Comparison of ENCODE assay signal across 8 cellular contexts in the genomic region with DNA sequence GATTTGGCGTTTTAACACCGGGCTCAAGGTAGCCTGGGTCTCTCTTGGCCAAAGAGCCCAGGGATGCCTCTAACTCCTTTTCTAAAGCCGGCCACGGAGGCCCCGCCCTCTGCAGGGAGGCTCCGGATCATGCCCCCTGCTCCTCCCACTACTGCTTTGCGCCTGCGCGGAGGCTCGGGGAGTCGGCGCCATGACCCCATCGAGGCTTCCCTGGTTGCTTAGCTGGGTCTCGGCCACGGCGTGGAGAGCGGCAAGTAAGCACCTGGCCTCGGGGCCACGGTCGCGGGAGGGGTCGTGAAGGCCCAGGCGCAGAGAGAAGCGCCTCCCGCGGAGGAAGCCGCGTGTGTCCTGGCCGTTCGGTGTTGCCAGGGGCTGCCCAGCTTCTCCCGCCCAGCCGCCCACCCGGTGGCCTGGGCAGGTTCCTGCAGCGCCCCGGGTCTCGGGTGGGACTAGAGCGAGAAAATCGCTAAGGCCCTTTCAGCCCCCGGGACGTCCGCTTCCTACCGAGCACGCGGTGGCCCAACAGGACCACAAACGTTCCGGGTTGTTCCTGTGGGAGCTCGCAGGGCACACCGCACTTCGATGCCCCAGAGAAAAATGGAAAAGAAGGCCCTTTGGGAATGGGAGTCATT. TPM values are rescaled to one million over a fixed set of nuclear protein-coding genes. Genes with fewer than 3 reads are reported as not detected.
A peak's percentile ranks its signal among the peaks of the same experiment; 100 is the strongest.
DNase-seq lines count a peak whose midpoint lies in the region; ATAC-seq and TF ChIP-seq lines count a peak whose summit lies in the region.

TSS of gene SDHAF4 (plus strand) at position 180 of the 632 bp plus-strand sequence. CDS start at position 191, 11 bp downstream.

- H2AFZ ChIP-seq in SK-N-SH (ENCODE audit: low read depth) (peak within 1 kb of the TSS; percentile 95), osteoblast (ENCODE audit: low read length) (peak within 1 kb of the TSS; percentile 99)

- TF ChIP-seq POLR2A in GM10847 (IDR thresholded peaks at IDR 0.05; ENCODE audit: extremely low read depth, insufficient read length) (peak; percentile 93), testis (IDR thresholded peaks at IDR 0.05) (peak; percentile 1)

- peak within 1 kb of the TSS; percentile 94 for H3K4me3 Mint-ChIP-seq in glutamatergic neuron (ENCODE audit: unreplicated experiment)

- H3K27ac ChIP-seq in SK-N-SH (ENCODE audit: low read depth in 2 of 2, low read length in 1 of 2) (peak within 1 kb of the TSS; percentile 51 to 91; a peak in 3 of 4 replicates), osteoblast (ENCODE audit: low read depth, low read length) (peak within 1 kb of the TSS; percentile 85), testis (peak within 1 kb of the TSS; percentile 88 to 93)

- DNase-seq in NCI-H1092 (lab: John Stamatoyannopoulos, UW) (peak; percentile 78), SK-N-SH (peak; percentile 98), glutamatergic neuron (peak; percentile 98), osteoblast (ENCODE audit: insufficient read length, low spot score, missing footprints) (peak; percentile 98), testis (peak; percentile 95)
- DNase-seq in activated naive CD4-positive, alpha-beta T cell treated with anti-CD3 and anti-CD28 coated beads, Interleukin-2, amount 50 U/mL, for 72 hours (ENCODE audit: low spot score in 2 of 2) = peak; percentile 93 to 96

- WGBS in SK-N-SH (ENCODE audit: low lambda C conversion rate) = 1% methylated on average over 32 of the region's 49 CpGs
- WGBS in testis, 2 donors = 1% methylated on average over 11 to 37 of the region's 49 CpGs

- H3F3A ChIP-seq in SK-N-SH (replicated peaks; ENCODE audit: insufficient read depth) = peaks cover 4% of the 10 kb centered on the region

- ATAC-seq in HG02610 (IDR thresholded peaks at IDR 0.05; ENCODE audit: unreplicated experiment) = peak; percentile 99
- ATAC-seq in activated naive CD4-positive, alpha-beta T cell treated with anti-CD3 and anti-CD28 coated beads, Interleukin-2, amount 50 U/mL, for 72 hours = peak; percentile 98 to 100

- TF ChIP-seq RAD21 in SK-N-SH (IDR thresholded peaks at IDR 0.05; ENCODE audit: low read length) = no peak

- H3K9me2 ChIP-seq in SK-N-SH = no peaks in the 10 kb centered on the region

- no peak for TF ChIP-seq EP300 in SK-N-SH (IDR thresholded peaks at IDR 0.05; ENCODE audit: borderline replicate concordance in 1 of 2, low read depth in 1 of 2, low read length in 1 of 2)

- peak within 1 kb of the TSS; percentile 91 for H3K4me2 ChIP-seq in SK-N-SH
- H3K4me2 ChIP-seq in osteoblast (ENCODE audit: insufficient read depth, low read length) = peak within 1 kb of the TSS; percentile 98

- H3K79me2 ChIP-seq in SK-N-SH (ENCODE audit: insufficient read depth) (peaks cover 25% of the 10 kb centered on the region), osteoblast (ENCODE audit: insufficient read depth, low read length) (peaks cover 16% of the 10 kb centered on the region)

- H3K36me3 ChIP-seq in SK-N-SH (replicated peaks in 1 of 2; ENCODE audit: control insufficient read depth in 1 of 2, insufficient read depth in 2 of 2, low read length in 1 of 2) (peaks cover 3 to 14% of the 10 kb centered on the region in 2 experiments), osteoblast (ENCODE audit: insufficient read depth, low read length) (no peaks in the 10 kb centered on the region), testis (ENCODE audit: low read depth, missing control alignments) (no peaks in the 10 kb centered on the region)

- CTCF ChIA-PET in SK-N-SH (lab: Yijun Ruan, JAX) = interaction anchor here (0.6 to 1.5 kb wide), 6 partner anchors 41 to 345 kb away, joined by 3 to 7 read pairs (median 4); no protein-coding TSS in a partner anchor

- peak within 1 kb of the TSS; percentile 85 for H3K9ac ChIP-seq in SK-N-SH

- peaks cover 5% of the 10 kb centered on the region for H3K4me1 Mint-ChIP-seq in glutamatergic neuron (ENCODE audit: low read depth, unreplicated experiment)

- peaks cover 0 to 5% of the 10 kb centered on the region in 2 donors for H3K36me3 Mint-ChIP-seq in activated naive CD4-positive, alpha-beta T cell treated with anti-CD3 and anti-CD28 coated beads, Interleukin-2, amount 50 U/mL, for 72 hours
- H3K36me3 Mint-ChIP-seq in glutamatergic neuron (ENCODE audit: unreplicated experiment) = no peaks in the 10 kb centered on the region

- H3K4me3 ChIP-seq in SK-N-SH (ENCODE audit: low read depth in 2 of 2, low read length in 1 of 2) (peak within 1 kb of the TSS; percentile 78 to 92), osteoblast (ENCODE audit: insufficient read depth, low read length) (peak within 1 kb of the TSS; percentile 98), testis (peak within 1 kb of the TSS; percentile 82 to 89)

- no peaks in the 10 kb centered on the region for H3K9me3 ChIP-seq in SK-N-SH
- no peaks in the 10 kb centered on the region for H3K9me3 ChIP-seq in osteoblast (ENCODE audit: low read depth, low read length)
- H3K9me3 ChIP-seq in testis = no peaks in the 10 kb centered on the region

- H4K20me1 ChIP-seq in SK-N-SH (ENCODE audit: insufficient read depth) (no peaks in the 10 kb centered on the region), osteoblast (ENCODE audit: insufficient read depth, low read length) (no peaks in the 10 kb centered on the region)

- H3K27ac Mint-ChIP-seq in activated naive CD4-positive, alpha-beta T cell treated with anti-CD3 and anti-CD28 coated beads, Interleukin-2, amount 50 U/mL, for 72 hours = peak within 1 kb of the TSS; percentile 86 to 97
- H3K27ac Mint-ChIP-seq in glutamatergic neuron (ENCODE audit: unreplicated experiment) = peak within 1 kb of the TSS; percentile 56

- H3K4me1 ChIP-seq in SK-N-SH (ENCODE audit: control insufficient read depth in 1 of 2, insufficient read depth in 2 of 2, low read depth in 1 of 2, low read length in 1 of 2) (peaks cover 0 to 5% of the 10 kb centered on the region in 2 experiments; a peak in 1 of 4 replicates), osteoblast (ENCODE audit: insufficient read depth, low read length) (peaks cover 8% of the 10 kb centered on the region), testis (peaks cover 5% of the 10 kb centered on the region)

- POLR2A ChIA-PET in SK-N-SH (lab: Yijun Ruan, JAX) = interaction anchor here (1.2 to 1.3 kb wide), 3 partner anchors 18 to 153 kb away, joined by 3 to 5 read pairs (median 3); partner anchors contain the start of gene FAM135A

- H3K27me3 ChIP-seq in SK-N-SH (ENCODE audit: insufficient read depth) (no peaks in the 10 kb centered on the region), osteoblast (ENCODE audit: insufficient read depth, low read length) (no peaks in the 10 kb centered on the region), testis (no peaks in the 10 kb centered on the region)

- intact Hi-C loops in testis (cut with DNase I; ENCODE audit: low total_unique reads) = no loop called here

- peak; percentile 29; the same call in 1 of the 2 replicates for TF ChIP-seq CTCF in SK-N-SH (IDR thresholded peaks at IDR 0.05)
- peak; percentile 13 for TF ChIP-seq CTCF in glutamatergic neuron (IDR thresholded peaks at IDR 0.05; ENCODE audit: partially characterized antibody, unreplicated experiment)
- TF ChIP-seq CTCF in osteoblast (IDR thresholded peaks at IDR 0.05; ENCODE audit: extremely low read depth, low read depth, low read length) = no peak
- no peak for TF ChIP-seq CTCF in testis (IDR thresholded peaks at IDR 0.05)

- H3K27me3 Mint-ChIP-seq in glutamatergic neuron (ENCODE audit: unreplicated experiment) = no peaks in the 10 kb centered on the region

- H3K9me3 Mint-ChIP-seq in activated naive CD4-positive, alpha-beta T cell treated with anti-CD3 and anti-CD28 coated beads, Interleukin-2, amount 50 U/mL, for 72 hours = no peaks in the 10 kb centered on the region
- H3K9me3 Mint-ChIP-seq in glutamatergic neuron (ENCODE audit: unreplicated experiment) = no peaks in the 10 kb centered on the region

TF ChIP-seq in SK-N-SH, 30 proteins besides CTCF, POLR2A, EP300 and RAD21 (continues in another document):
- no peak for TF ChIP-seq GABPA (IDR thresholded peaks at IDR 0.05; ENCODE audit: low read depth)
- TF ChIP-seq NRF1 (IDR thresholded peaks at IDR 0.05; ENCODE audit: low read depth, low read length) = peak; percentile 83
- TF ChIP-seq REST (IDR thresholded peaks at IDR 0.05; ENCODE audit: low read depth, low read length) = no peak

RNA-seq across cellular contexts. Expression of gene SDHAF4, which starts in this region (rescaled TPM):
- polyA plus RNA-seq in SK-N-SH (2012; rRNA removed) (8.6 and 11.5 TPM in 2 replicates), testis (ENCODE audit: insufficient read depth, low read depth, low replicate concordance) (12.2 TPM)
- polyA plus RNA-seq in SK-N-SH (2012; cell fraction: cytosol; rRNA removed) = 12.6 and 13.4 TPM in 2 replicates
- polyA plus RNA-seq in SK-N-SH (2012; cell fraction: nucleus; rRNA removed) = 4.5 and 6.9 TPM in 2 replicates
- total RNA-seq in activated naive CD4-positive, alpha-beta T cell treated with anti-CD3 and anti-CD28 coated beads, Interleukin-2, amount 50 U/mL, for 72 hours = 10 to 100 TPM; 13.3 to 14.4 TPM
- total RNA-seq in glutamatergic neuron (ENCODE audit: unreplicated experiment) (9.0 TPM), osteoblast (6.9 and 7.1 TPM in 2 replicates), testis (1 to 10 TPM; 7.6 to 8.8 TPM)

Comparison
In these comparisons a context has a peak if more than half of its experiments do, and no peak if none do; other contexts are left out.
1. Peak in every context shown above with its lines: DNase-seq, ATAC-seq, H3K4me3 ChIP-seq and H3K27ac ChIP-seq.
2. CTCF ChIP-seq: peak in SK-N-SH (single experiment) and glutamatergic neuron (single experiment); none in osteoblast (single experiment) and testis (0 of 3).